8 cellular contexts compared by ENCODE assay signal in the genomic region with DNA sequence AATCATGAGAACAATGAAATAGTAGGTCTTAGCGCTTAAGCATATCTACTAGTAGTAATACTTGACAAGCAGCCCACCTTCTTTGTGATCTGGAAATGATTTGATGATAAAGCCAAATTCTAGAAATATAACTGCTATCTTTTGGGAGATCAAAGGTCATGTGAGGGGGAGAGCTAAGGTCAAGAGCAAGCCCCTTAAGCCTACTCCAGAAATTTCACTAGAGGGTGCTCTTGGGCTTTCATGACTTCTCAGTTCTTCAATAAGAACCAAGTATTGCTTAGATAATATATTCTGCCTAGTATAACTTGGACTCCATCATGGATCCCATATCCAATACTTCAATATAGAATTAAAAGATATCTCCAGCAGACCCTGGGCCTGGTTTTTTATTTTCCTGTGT.
DNase-seq lines count a peak whose midpoint lies in the region; ATAC-seq and TF ChIP-seq lines count a peak whose summit lies in the region.

No MANE protein-coding gene starts in this region.

- peak; percentile 33 for DNase-seq in CMK (ENCODE audit: low read depth)
- DNase-seq in HT1080 (ENCODE audit: low read depth): peak; percentile 44
- peak; percentile 14 for DNase-seq in NOMO-1 treated with dmso at 0.1 percent for 144 hours (lab: John Stamatoyannopoulos, UW; ENCODE audit: unreplicated experiment)
- peak; percentile 72 for DNase-seq in choroid plexus epithelial cell (ENCODE audit: low read depth)
- peak; percentile 55 to 60 for DNase-seq in lung microvascular endothelial cell (ENCODE audit: low read depth in 2 of 2)
- no peak for DNase-seq in activated CD4-positive, CD25-positive, alpha-beta regulatory T cell treated with anti-CD3 and anti-CD28 coated beads, Interleukin-2, amount 50 U/mL, for 72 hours
- DNase-seq in central memory CD4-positive, alpha-beta T cell: no peak

- ATAC-seq in GM19025 (IDR thresholded peaks at IDR 0.05; ENCODE audit: low read depth, unreplicated experiment): peak; percentile 49

- TF ChIP-seq CTCF in choroid plexus epithelial cell (conservative IDR thresholded peaks at IDR 0.05; ENCODE audit: low read depth, low read length): peak; percentile 81

- no peak overlapping the region for H3K4me3 ChIP-seq in choroid plexus epithelial cell (ENCODE audit: low read depth, low read length)

Comparison
In these comparisons a context has a peak if more than half of its experiments do, and no peak if none do; other contexts are left out.
1. DNase-seq: peak in CMK (single experiment), HT1080 (single experiment), NOMO-1 treated with dmso at 0.1 percent for 144 hours (single experiment), choroid plexus epithelial cell (single experiment) and lung microvascular endothelial cell (2 of 2); none in activated CD4-positive, CD25-positive, alpha-beta regulatory T cell treated with anti-CD3 and anti-CD28 coated beads, Interleukin-2, amount 50 U/mL, for 72 hours (single experiment) and central memory CD4-positive, alpha-beta T cell (single experiment).